8 cellular contexts compared by ENCODE assay signal in genomic region chr21:31730687-31731111, GRCh38. TPM values are rescaled to one million over a fixed set of nuclear protein-coding genes. Genes with fewer than 3 reads are reported as not detected.
A peak's percentile ranks its signal among the peaks of the same experiment; 100 is the strongest.
DNase-seq lines count a peak whose midpoint lies in the region; ATAC-seq and TF ChIP-seq lines count a peak whose summit lies in the region.

No MANE protein-coding gene starts in this region.

- peaks cover 30% of the 10 kb centered on the region for H3K4me1 ChIP-seq in hepatocyte (ENCODE audit: insufficient read depth)

- 0% methylated on average over 17 of the region's 17 CpGs for WGBS in hepatocyte (ENCODE audit: low lambda C conversion rate, missing lambda C conversion rate)

- peak overlapping the region; percentile 85 for H3K4me3 ChIP-seq in HL-60 (replicated peaks; ENCODE audit: insufficient read depth, low read length)
- H3K4me3 ChIP-seq in hepatocyte, result peak overlapping the region; percentile 99

- H3K27ac Mint-ChIP-seq in activated T-helper 1 cell treated with anti-CD3 and anti-CD28 coated beads, Interleukin-12 subunit alpha, Interleukin-12 subunit beta, Interleukin-2, Interleukin-4 antibody, amounts not matched to agents 30 ng/mL and 10 ng/mL and 1 ng/mL, durations not matched to agents 14 hours and 24 hours and 36 hours, result peak overlapping the region; percentile 79

- H3K27me3 Mint-ChIP-seq in activated T-helper 1 cell treated with anti-CD3 and anti-CD28 coated beads, Interleukin-12 subunit alpha, Interleukin-12 subunit beta, Interleukin-2, Interleukin-4 antibody, amounts not matched to agents 30 ng/mL and 10 ng/mL and 1 ng/mL, durations not matched to agents 14 hours and 24 hours and 36 hours (ENCODE audit: insufficient read depth), result no peaks in the 10 kb centered on the region

- peaks cover 55% of the 10 kb centered on the region for H4K20me1 ChIP-seq in hepatocyte (ENCODE audit: insufficient read depth, poor library complexity, severe bottlenecking)

- no peaks in the 10 kb centered on the region for H3K9me2 ChIP-seq in hepatocyte (replicated peaks; ENCODE audit: insufficient read depth)

- H3K9me3 ChIP-seq in hepatocyte (ENCODE audit: low read depth), result no peaks in the 10 kb centered on the region

- in situ Hi-C loops in GM13977 (cut with MboI; ENCODE audit: low pct_unique_long_range_greater_than_20kb, low sequenced_read_pairs, unreplicated experiment), result no loop called here

- H3K27ac ChIP-seq in HL-60 (replicated peaks) (peak overlapping the region; percentile 85), hepatocyte (peak overlapping the region; percentile 100)

- peak overlapping the region; percentile 92 for H3K4me2 ChIP-seq in hepatocyte

- intact Hi-C loops in activated T-helper 1 cell treated with anti-CD3 and anti-CD28 coated beads, Interleukin-12 subunit alpha, Interleukin-12 subunit beta, Interleukin-2, Interleukin-4 antibody, amounts not matched to agents 30 ng/mL and 10 ng/mL and 1 ng/mL, durations not matched to agents 14 hours and 24 hours and 36 hours (cut with micrococcal nuclease), result loop anchor here (1.0 to 5.0 kb wide), 6 partner anchors 16 to 997 kb away; partner anchors contain the start of genes CFAP298 and SYNJ1
- intact Hi-C loops in sciatic nerve (cut with DNase I), result no loop called here

- ATAC-seq in sciatic nerve, result peak; percentile 1
- ATAC-seq in HG03354 (IDR thresholded peaks at IDR 0.05; ENCODE audit: poor library complexity, severe bottlenecking, unreplicated experiment), result no peak

- TF ChIP-seq CTCF in HL-60 (IDR thresholded peaks at IDR 0.05; ENCODE audit: insufficient read depth, low read length), result no peak
- TF ChIP-seq CTCF in hepatocyte (IDR thresholded peaks at IDR 0.05; ENCODE audit: poor library complexity), result no peak
- TF ChIP-seq CTCF in GM13977 (IDR thresholded peaks at IDR 0.05; ENCODE audit: extremely low read depth, insufficient read depth, missing control alignments), result no peak

- DNase-seq in COLO668 (lab: John Stamatoyannopoulos, UW; ENCODE audit: unreplicated experiment) (peak; percentile 54), HL-60 (ENCODE audit: low read depth in 1 of 2, low spot score in 1 of 2) (peak in 1 of 2 experiments; percentile 23), hepatocyte (ENCODE audit: low spot score) (no peak), sciatic nerve (ENCODE audit: low spot score) (no peak), GM13977 (ENCODE audit: low spot score) (no peak), HPDE6-E6E7 (ENCODE audit: extremely low spot score) (no peak)
- no peak for DNase-seq in activated T-helper 1 cell treated with anti-CD3 and anti-CD28 coated beads, Interleukin-12 subunit alpha, Interleukin-12 subunit beta, Interleukin-2, Interleukin-4 antibody, amounts not matched to agents 30 ng/mL and 10 ng/mL and 1 ng/mL, durations not matched to agents 14 hours and 24 hours and 36 hours (ENCODE audit: low spot score)

- no peaks in the 10 kb centered on the region for H3K9me3 Mint-ChIP-seq in activated T-helper 1 cell treated with anti-CD3 and anti-CD28 coated beads, Interleukin-12 subunit alpha, Interleukin-12 subunit beta, Interleukin-2, Interleukin-4 antibody, amounts not matched to agents 30 ng/mL and 10 ng/mL and 1 ng/mL, durations not matched to agents 14 hours and 24 hours and 36 hours

- peaks cover 61% of the 10 kb centered on the region for H3K79me2 ChIP-seq in hepatocyte

- no peaks in the 10 kb centered on the region for H3K4me1 Mint-ChIP-seq in activated T-helper 1 cell treated with anti-CD3 and anti-CD28 coated beads, Interleukin-12 subunit alpha, Interleukin-12 subunit beta, Interleukin-2, Interleukin-4 antibody, amounts not matched to agents 30 ng/mL and 10 ng/mL and 1 ng/mL, durations not matched to agents 14 hours and 24 hours and 36 hours (ENCODE audit: low read depth)

- no peaks in the 10 kb centered on the region for H3K36me3 ChIP-seq in hepatocyte (replicated peaks; ENCODE audit: insufficient read depth, low read depth)

- H3K4me3 Mint-ChIP-seq in activated T-helper 1 cell treated with anti-CD3 and anti-CD28 coated beads, Interleukin-12 subunit alpha, Interleukin-12 subunit beta, Interleukin-2, Interleukin-4 antibody, amounts not matched to agents 30 ng/mL and 10 ng/mL and 1 ng/mL, durations not matched to agents 14 hours and 24 hours and 36 hours, result no peak overlapping the region

- no peaks in the 10 kb centered on the region for H3K27me3 ChIP-seq in HL-60 (ENCODE audit: insufficient read depth, poor library complexity, severe bottlenecking)
- no peaks in the 10 kb centered on the region for H3K27me3 ChIP-seq in hepatocyte

- H2AFZ ChIP-seq in hepatocyte, result peak overlapping the region; percentile 93

- peaks cover 5% of the 10 kb centered on the region for H3K36me3 Mint-ChIP-seq in activated T-helper 1 cell treated with anti-CD3 and anti-CD28 coated beads, Interleukin-12 subunit alpha, Interleukin-12 subunit beta, Interleukin-2, Interleukin-4 antibody, amounts not matched to agents 30 ng/mL and 10 ng/mL and 1 ng/mL, durations not matched to agents 14 hours and 24 hours and 36 hours (ENCODE audit: low read depth)

RNA-seq across cellular contexts. Expression of gene SCAF4, which starts 1.2 kb away (rescaled TPM):
- 66.1 and 70.6 TPM in 2 replicates for total RNA-seq in activated T-helper 1 cell treated with anti-CD3 and anti-CD28 coated beads, Interleukin-12 subunit alpha, Interleukin-12 subunit beta, Interleukin-2, Interleukin-4 antibody, amounts not matched to agents 30 ng/mL and 10 ng/mL and 1 ng/mL, durations not matched to agents 14 hours and 24 hours and 36 hours
- total RNA-seq in hepatocyte, result 14.9 and 18.7 TPM in 2 replicates
- 33.1 and 34.5 TPM in 2 replicates for polyA plus RNA-seq in hepatocyte
- total RNA-seq in sciatic nerve, result 36.6 TPM
